Comparison of ENCODE assay signal across 27 cellular contexts in the genomic region with DNA sequence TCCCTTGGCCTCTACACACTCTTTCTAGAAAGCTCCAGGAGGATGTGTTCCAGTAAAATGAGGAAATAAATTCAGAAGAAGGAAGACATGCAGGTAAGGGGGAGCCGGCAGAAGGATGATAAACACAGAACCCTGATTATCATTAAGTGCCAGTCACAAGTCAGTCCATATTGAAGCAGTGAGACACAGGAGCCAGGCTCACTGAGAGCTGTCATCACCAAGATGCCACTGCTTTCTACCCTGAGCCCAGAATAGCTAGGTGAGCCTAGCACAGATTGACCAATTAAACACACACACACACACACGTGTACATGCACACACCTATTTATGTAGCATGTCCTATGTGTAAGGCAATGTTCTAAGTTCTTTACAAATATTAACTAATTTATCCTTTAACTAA.
"Had no signal": no experiment of that assay in that cellular context is flagged by ENCODE, and none has a peak within 500 bp of the region (broad histone marks: within the 10 kb centered on the region; RNA-seq: fewer than 3 reads in every experiment).

No MANE protein-coding gene starts in this region.

- H3K27ac ChIP-seq: stomach, suprapubic skin, testis, thoracic aorta, thyroid gland, tibial artery, tibial nerve, upper lobe of left lung, upper lobe of right lung, uterus, vagina had no signal

- H3K9me3 Mint-ChIP-seq: stimulated activated naive CD8-positive, alpha-beta T cell treated with anti-CD3 and anti-CD28 coated beads, Interleukin-15, Interleukin-2, amounts not matched to agents 100 ng/mL and 50 ng/mL, for 24 hours had no signal

- H3K36me3 Mint-ChIP-seq: stimulated activated effector memory CD8-positive, alpha-beta T cell treated with anti-CD3 and anti-CD28 coated beads, Interleukin-12 subunit alpha, Interleukin-12 subunit beta, amount 100 ng/mL, for 72 hours; stimulated activated naive B cell treated with anti-CD40 and anti-IgM and Interleukin-4, amounts not matched to agents 10 μg/mL and 1 μg/mL and 100 μg/mL, for 72 hours; type B pancreatic cell had no signal

- ATAC-seq: stimulated activated naive B cell treated with anti-CD40 and anti-IgM and Interleukin-4, amounts not matched to agents 10 μg/mL and 1 μg/mL and 100 μg/mL, for 72 hours; stimulated activated naive CD8-positive, alpha-beta T cell treated with anti-CD3 and anti-CD28 coated beads, Interleukin-15, amount 100 ng/mL, for 72 hours; stimulated activated naive CD8-positive, alpha-beta T cell treated with anti-CD3 and anti-CD28 coated beads, Interleukin-15, Interleukin-2, amounts not matched to agents 100 U/mL and 50 U/mL, for 24 hours; upper lobe of right lung had no signal

- DNase-seq: stimulated activated CD4-positive, alpha-beta T cell treated with anti-CD3 and anti-CD28 coated beads, Interleukin-2, amount 100 ng/mL, for 24 hours; stimulated activated CD4-positive, alpha-beta T cell treated with anti-CD3 and anti-CD28 coated beads, Interleukin-2, amount 100 ng/mL, for 48 hours; stimulated activated CD4-positive, alpha-beta T cell treated with anti-CD3 and anti-CD28 coated beads, Interleukin-4, amount 100 ng/mL, for 1 hour; stimulated activated CD4-positive, alpha-beta T cell treated with anti-CD3 and anti-CD28 coated beads, Interleukin-4, amount 100 ng/mL, for 24 hours; stimulated activated CD4-positive, alpha-beta T cell treated with anti-CD3 and anti-CD28 coated beads, Interleukin-4, amount 100 ng/mL, for 4 hours; stimulated activated CD8-positive, alpha-beta memory T cell treated with anti-CD3 and anti-CD28 coated beads, Interleukin-4, amount 100 ng/mL, for 48 hours; stimulated activated naive B cell treated with anti-CD40 and anti-IgM and Interleukin-4, amounts not matched to agents 10 μg/mL and 1 μg/mL and 100 μg/mL, for 72 hours; stimulated activated naive CD4-positive, alpha-beta T cell; stimulated activated naive CD4-positive, alpha-beta T cell treated with Interleukin-2 at 50 U/mL for 16 hours; stimulated activated naive CD8-positive, alpha-beta T cell treated with anti-CD3 and anti-CD28 coated beads, Interleukin-15, amount 100 ng/mL, for 72 hours; stimulated activated naive CD8-positive, alpha-beta T cell treated with anti-CD3 and anti-CD28 coated beads, Interleukin-15, Interleukin-2, amounts not matched to agents 100 U/mL and 50 U/mL, for 24 hours; stomach; substantia nigra; testis; thyroid gland; tibial artery; trophoblast cell; upper lobe of left lung; upper lobe of right lung; uterus had no signal

- H3K27me3 ChIP-seq: stomach, suprapubic skin, testis, thyroid gland, tibial artery, tibial nerve, upper lobe of left lung, upper lobe of right lung, uterus, vagina had no signal

- H3K4me3 Mint-ChIP-seq: stimulated activated effector memory CD8-positive, alpha-beta T cell treated with anti-CD3 and anti-CD28 coated beads, Interleukin-12 subunit alpha, Interleukin-12 subunit beta, amount 100 ng/mL, for 72 hours; stimulated activated naive B cell treated with anti-CD40 and anti-IgM and Interleukin-4, amounts not matched to agents 10 μg/mL and 1 μg/mL and 100 μg/mL, for 72 hours; stimulated activated naive CD8-positive, alpha-beta T cell treated with anti-CD3 and anti-CD28 coated beads, Interleukin-15, amount 100 ng/mL, for 72 hours; stimulated activated naive CD8-positive, alpha-beta T cell treated with anti-CD3 and anti-CD28 coated beads, Interleukin-15, Interleukin-2, amounts not matched to agents 100 ng/mL and 50 ng/mL, for 24 hours; type B pancreatic cell had no signal

- H3K9me3 ChIP-seq: stomach, suprapubic skin, testis, thoracic aorta, thyroid gland, tibial artery, tibial nerve, upper lobe of left lung, upper lobe of right lung, uterus, vagina had no signal

- H3K36me3 ChIP-seq: stomach, suprapubic skin, thoracic aorta, thyroid gland, tibial artery, tibial nerve, upper lobe of left lung, upper lobe of right lung, uterus, vagina had no signal

- H3K4me1 Mint-ChIP-seq: stimulated activated effector memory CD8-positive, alpha-beta T cell treated with anti-CD3 and anti-CD28 coated beads, Interleukin-12 subunit alpha, Interleukin-12 subunit beta, amount 100 ng/mL, for 72 hours; stimulated activated naive B cell treated with anti-CD40 and anti-IgM and Interleukin-4, amounts not matched to agents 10 μg/mL and 1 μg/mL and 100 μg/mL, for 72 hours; stimulated activated naive CD8-positive, alpha-beta T cell treated with anti-CD3 and anti-CD28 coated beads, Interleukin-15, amount 100 ng/mL, for 72 hours had no signal

- H3K27ac Mint-ChIP-seq: stimulated activated effector memory CD8-positive, alpha-beta T cell treated with anti-CD3 and anti-CD28 coated beads, Interleukin-12 subunit alpha, Interleukin-12 subunit beta, amount 100 ng/mL, for 72 hours; stimulated activated naive B cell treated with anti-CD40 and anti-IgM and Interleukin-4, amounts not matched to agents 10 μg/mL and 1 μg/mL and 100 μg/mL, for 72 hours; stimulated activated naive CD8-positive, alpha-beta T cell treated with anti-CD3 and anti-CD28 coated beads, Interleukin-15, amount 100 ng/mL, for 72 hours; stimulated activated naive CD8-positive, alpha-beta T cell treated with anti-CD3 and anti-CD28 coated beads, Interleukin-15, Interleukin-2, amounts not matched to agents 100 ng/mL and 50 ng/mL, for 24 hours; type B pancreatic cell had no signal

- H3K4me1 ChIP-seq: stomach, suprapubic skin, testis, thyroid gland, upper lobe of left lung, upper lobe of right lung, uterus, vagina had no signal

- H3K27me3 Mint-ChIP-seq: stimulated activated naive B cell treated with anti-CD40 and anti-IgM and Interleukin-4, amounts not matched to agents 10 μg/mL and 1 μg/mL and 100 μg/mL, for 72 hours had no signal

- H3K4me3 ChIP-seq: stomach, suprapubic skin, testis, thoracic aorta, thyroid gland, tibial artery, tibial nerve, upper lobe of left lung, upper lobe of right lung, uterus, vagina had no signal
